ENCODE assay signal across 28 cellular contexts in the genomic region with DNA sequence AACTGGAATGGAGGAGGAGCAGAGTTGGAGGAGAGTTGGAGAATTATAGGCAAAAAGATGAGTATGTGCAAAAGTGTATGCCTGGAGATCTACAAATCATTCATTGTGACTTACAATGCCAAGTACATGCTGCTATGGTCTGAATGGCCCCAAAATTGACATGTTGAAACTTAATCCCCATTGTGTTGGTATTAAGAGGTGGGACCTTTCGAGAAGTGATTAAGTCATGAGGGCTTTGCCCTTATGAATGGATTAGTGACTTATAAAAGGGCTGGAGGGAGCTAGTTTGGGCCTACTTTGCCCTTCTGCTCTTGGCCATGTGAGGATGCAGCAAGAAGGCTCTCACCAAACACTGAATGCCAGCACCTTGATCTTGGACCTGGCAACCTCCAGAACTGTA.
"Had no signal": no experiment of that assay in that cellular context is flagged by ENCODE, and none has a peak within 500 bp of the region (broad histone marks: within the 10 kb centered on the region; RNA-seq: fewer than 3 reads in every experiment).

No MANE protein-coding gene starts in this region.

- H3K9me3 Mint-ChIP-seq: immature natural killer cell; natural killer cell; nephron progenitor cell; stimulated activated naive B cell treated with anti-CD40 and anti-IgM and Interleukin-4, amounts not matched to agents 10 μg/mL and 1 μg/mL and 100 μg/mL, for 72 hours had no signal

- H3K36me3 Mint-ChIP-seq: immature natural killer cell; natural killer cell; stimulated activated naive B cell treated with anti-CD40 and anti-IgM and Interleukin-4, amounts not matched to agents 10 μg/mL and 1 μg/mL and 100 μg/mL, for 72 hours had no signal

- FAIRE-seq: islet of Langerhans, kidney had no signal

- ATAC-seq: left colon; left lung; lower lobe of right lung; natural killer cell; right cardiac atrium; sciatic nerve; stimulated activated naive B cell treated with anti-CD40 and anti-IgM and Interleukin-4, amounts not matched to agents 10 μg/mL and 1 μg/mL and 100 μg/mL, for 72 hours; stimulated activated naive CD8-positive, alpha-beta T cell treated with anti-CD3 and anti-CD28 coated beads, Interleukin-15, Interleukin-2, amounts not matched to agents 100 U/mL and 50 U/mL, for 24 hours had no signal

- H3K36me3 ChIP-seq: left lung, lower lobe of right lung, ovary, stomach, thyroid gland, transverse colon, upper lobe of left lung, vagina had no signal

- H3K4me1 Mint-ChIP-seq: immature natural killer cell; natural killer cell; stimulated activated naive B cell treated with anti-CD40 and anti-IgM and Interleukin-4, amounts not matched to agents 10 μg/mL and 1 μg/mL and 100 μg/mL, for 72 hours had no signal

- H3K4me3 Mint-ChIP-seq: immature natural killer cell; natural killer cell; nephron progenitor cell; stimulated activated naive B cell treated with anti-CD40 and anti-IgM and Interleukin-4, amounts not matched to agents 10 μg/mL and 1 μg/mL and 100 μg/mL, for 72 hours had no signal

- H3K4me3 ChIP-seq: left lung, lower lobe of right lung, ovary, skin epidermis, stomach, testis, thyroid gland, transverse colon, upper lobe of left lung, vagina had no signal

- H3K27me3 ChIP-seq: ovary, stomach, testis, thyroid gland, upper lobe of left lung, vagina had no signal

- H3K27ac Mint-ChIP-seq: immature natural killer cell; natural killer cell; nephron progenitor cell; progenitor cell of endocrine pancreas; stimulated activated naive B cell treated with anti-CD40 and anti-IgM and Interleukin-4, amounts not matched to agents 10 μg/mL and 1 μg/mL and 100 μg/mL, for 72 hours had no signal

- DNase-seq: hypothalamus; immature natural killer cell; kidney; left colon; left lung; lower lobe of right lung; mammary epithelial cell; mesenchymal stem cell; natural killer cell; nephron progenitor cell; ovary; right cardiac atrium; stimulated activated CD4-positive, alpha-beta T cell treated with anti-CD3 and anti-CD28 coated beads, Interleukin-12 subunit alpha, Interleukin-12 subunit beta, amount 100 ng/mL, for 4 hours; stimulated activated CD4-positive, alpha-beta T cell treated with anti-CD3 and anti-CD28 coated beads, Interleukin-15, amount 100 ng/mL, for 24 hours; stimulated activated CD4-positive, alpha-beta T cell treated with anti-CD3 and anti-CD28 coated beads, Interleukin-2, amount 100 ng/mL, for 24 hours; stimulated activated CD4-positive, alpha-beta T cell treated with anti-CD3 and anti-CD28 coated beads, Interleukin-4, amount 100 ng/mL, for 1 hour; stimulated activated naive B cell treated with anti-CD40 and anti-IgM and Interleukin-4, amounts not matched to agents 10 μg/mL and 1 μg/mL and 100 μg/mL, for 72 hours; stimulated activated naive CD8-positive, alpha-beta T cell treated with anti-CD3 and anti-CD28 coated beads, Interleukin-15, Interleukin-2, amounts not matched to agents 100 U/mL and 50 U/mL, for 24 hours; stomach; testis; thyroid gland; transverse colon; upper lobe of left lung had no signal
